ENCODE assay signal across 7 cellular contexts in genomic region chr7:74394601-74395000, GRCh38. TPM values are rescaled to one million over a fixed set of nuclear protein-coding genes. Genes with fewer than 3 reads are reported as not detected.
DNase-seq lines count a peak whose midpoint lies in the region; ATAC-seq, FAIRE-seq and TF ChIP-seq lines count a peak whose summit lies in the region.
"Not testable (repeated sequence)": the region's sequence is repeated elsewhere in the genome, so short reads cannot be mapped to it uniquely, and the experiment has no call there.

No MANE protein-coding gene starts in this region.

- not testable (repeated sequence) for H3K9me3 ChIP-seq in GM12878 (replicated peaks; ENCODE audit: control insufficient read depth, insufficient read depth, low read length); fibroblast of lung (ENCODE audit: control insufficient read depth, insufficient read depth, low read depth, low read length); osteoblast (ENCODE audit: low read depth, low read length)

- not testable (repeated sequence) for H3K79me2 ChIP-seq in GM12878 (ENCODE audit: control insufficient read depth, insufficient read depth, low read length); fibroblast of lung (ENCODE audit: control insufficient read depth, insufficient read depth, low read length); osteoblast (ENCODE audit: insufficient read depth, low read length)

- FAIRE-seq in GM12878 (lab: Jason Lieb, UNC), result not testable (repeated sequence)

- H4K20me1 ChIP-seq in GM12878 (ENCODE audit: control insufficient read depth, insufficient read depth); fibroblast of lung (ENCODE audit: control insufficient read depth, extremely low read depth, insufficient read depth, low read length); osteoblast (ENCODE audit: insufficient read depth, low read length): not testable (repeated sequence)

- peaks cover 6 to 15% of the 10 kb centered on the region in 2 experiments; a peak in 3 of 4 replicates for H3K36me3 ChIP-seq in GM12878 (ENCODE audit: control insufficient read depth in 2 of 2, insufficient read depth in 2 of 2, low read length in 1 of 2)
- not testable (repeated sequence) for H3K36me3 ChIP-seq in fibroblast of lung (ENCODE audit: control insufficient read depth, insufficient read depth, low read length); kidney epithelial cell (ENCODE audit: control insufficient read depth, insufficient read depth, low read length)
- H3K36me3 ChIP-seq in osteoblast (ENCODE audit: insufficient read depth, low read length), result peaks cover 28% of the 10 kb centered on the region

- not testable (repeated sequence) for BruUV-seq in GM12878 (replicated peaks; lab: Mats Ljungman, UMichigan)

- in situ Hi-C loops in GM12878 (cut with MboI), result not testable (repeated sequence)

- CTCF ChIA-PET in GM12878 (lab: Yijun Ruan, JAX), result interaction anchor here (1.3 to 4.5 kb wide), 2 partner anchors 184 to 187 kb away, joined by 3 to 21 read pairs; no protein-coding TSS in a partner anchor

- H3K4me1 ChIP-seq in GM12878 (ENCODE audit: control insufficient read depth, insufficient read depth, low read length); fibroblast of lung (ENCODE audit: control insufficient read depth, extremely low read depth, insufficient read depth, low read length); osteoblast (ENCODE audit: insufficient read depth, low read length): not testable (repeated sequence)

- not testable (repeated sequence) for H2AFZ ChIP-seq in GM12878 (ENCODE audit: control insufficient read depth, low read depth, low read length); fibroblast of lung (ENCODE audit: low read length); osteoblast (ENCODE audit: low read length)

- DNase-seq in Daoy (ENCODE audit: low read depth) (peak; percentile 45), RPMI7951 (ENCODE audit: low read depth) (peak; percentile 45), fibroblast of lung (ENCODE audit: low read depth in 2 of 2) (peak in 1 of 2 donors; percentile 32)
- DNase-seq in GM12878 (ENCODE audit: low read depth, low spot score); kidney epithelial cell (ENCODE audit: low read depth); osteoblast (ENCODE audit: insufficient read length, low spot score, missing footprints): not testable (repeated sequence)

- RAD21 ChIA-PET in GM12878 (lab: Charles Lee; ENCODE audit: unreplicated experiment), result interaction anchor here (1.1 to 1.9 kb wide), 2 partner anchors 13 to 187 kb away, joined by 3 to 10 read pairs; no protein-coding TSS in a partner anchor

- not testable (repeated sequence) for H3K4me3 ChIP-seq in GM12878; fibroblast of lung (replicated peaks in 1 of 4; ENCODE audit: control extremely low read depth in 1 of 4, insufficient read depth in 1 of 4, low read depth in 3 of 4, low read length in 4 of 4); kidney epithelial cell (ENCODE audit: low read depth, low read length); osteoblast (ENCODE audit: insufficient read depth, low read length)

- intact Hi-C loops in GM12878 (cut with micrococcal nuclease; ENCODE audit: unreplicated experiment), result loop anchor here (10.0 kb wide), 1 partner anchor 110 kb away; the partner anchor contains the start of gene CLIP2

- SMC1A ChIA-PET in GM12878 (lab: Charles Lee; ENCODE audit: uncharacterized antibody, unreplicated experiment), result not testable (repeated sequence)

- POLR2A ChIA-PET in GM12878 (lab: Charles Lee), result not testable (repeated sequence)

- not testable (repeated sequence) for ATAC-seq in GM12878

- WGBS in GM12878 (ENCODE audit: insufficient coverage, insufficient replicate concordance, low lambda C conversion rate, missing lambda C conversion rate), result 97% methylated on average over 3 of the region's 3 CpGs

- not testable (repeated sequence) for H3K27ac ChIP-seq in GM12878 (ENCODE audit: control insufficient read depth, insufficient read depth); fibroblast of lung (ENCODE audit: insufficient read depth, low read length); osteoblast (ENCODE audit: low read depth, low read length)

- H3K9ac ChIP-seq in GM12878 (ENCODE audit: control insufficient read depth, insufficient read depth, low read length); fibroblast of lung (ENCODE audit: insufficient read depth, low read length): not testable (repeated sequence)

- H3K27me3 ChIP-seq in GM12878 (replicated peaks in 1 of 2; ENCODE audit: control insufficient read depth in 2 of 2, insufficient read depth in 2 of 2, low read length in 1 of 2); fibroblast of lung (ENCODE audit: control insufficient read depth, insufficient read depth, low read length); kidney epithelial cell (ENCODE audit: control insufficient read depth, insufficient read depth, low read length); osteoblast (ENCODE audit: insufficient read depth, low read length): not testable (repeated sequence)

- H3K4me2 ChIP-seq in GM12878 (ENCODE audit: control insufficient read depth, insufficient read depth); fibroblast of lung (ENCODE audit: extremely low read depth, insufficient read depth, low read length); osteoblast (ENCODE audit: insufficient read depth, low read length): not testable (repeated sequence)

- not testable (repeated sequence) for TF ChIP-seq POLR2A in GM12878 (IDR thresholded peaks at IDR 0.05; ENCODE audit: low read depth, low read length)

- peak; percentile 70 for TF ChIP-seq RAD21 in Ishikawa (IDR thresholded peaks at IDR 0.05; ENCODE audit: low read depth)
- 0 out of 2 replicates have a peak, but pooled peaks have one; percentile 19 for TF ChIP-seq RAD21 in GM12878 (IDR thresholded peaks at IDR 0.05; ENCODE audit: insufficient read depth, low read depth, low read length)

- not testable (repeated sequence) for TF ChIP-seq EP300 in Ishikawa (IDR thresholded peaks at IDR 0.05; ENCODE audit: borderline replicate concordance); GM12878 (IDR thresholded peaks at IDR 0.05; ENCODE audit: borderline replicate concordance in 1 of 2, control insufficient read depth in 1 of 2, low read depth in 2 of 2, low read length in 2 of 2)

- TF ChIP-seq CTCF in GM12878 (IDR thresholded peaks at IDR 0.05 in 2 of 3, conservative IDR thresholded peaks at IDR 0.05 in 1 of 3; ENCODE audit: control insufficient read depth in 2 of 3, extremely low read depth in 1 of 3, insufficient read depth in 1 of 3, low read depth in 3 of 3, low read length in 3 of 3) (peak in 1 of 3 experiments; percentile 15; a peak in 1 of 6 replicates), fibroblast of lung (conservative IDR thresholded peaks at IDR 0.05 in 1 of 2, IDR thresholded peaks at IDR 0.05 in 1 of 2; ENCODE audit: low read depth in 1 of 2, low read length in 2 of 2) (peak; percentile 31 to 51), kidney epithelial cell (IDR thresholded peaks at IDR 0.05; ENCODE audit: insufficient read depth, low read length, poor library complexity, severe bottlenecking) (peak; percentile 33), osteoblast (IDR thresholded peaks at IDR 0.05; ENCODE audit: extremely low read depth, low read depth, low read length) (peak; percentile 29)

TF ChIP-seq in Ishikawa, 13 proteins besides CTCF, POLR2A, EP300 and RAD21:
- peak; percentile 64; the same call in 1 of the 2 replicates for TF ChIP-seq CEBPB (IDR thresholded peaks at IDR 0.05)

RNA-seq across cellular contexts. Expression of gene GTF2IRD1, which starts 59.1 kb away (rescaled TPM):
- 10.0 and 19.8 TPM in 2 replicates for total RNA-seq in Daoy (2014; rRNA removed; shearing (Covaris generic))
- 4.8 and 6.4 TPM in 2 replicates for total RNA-seq in RPMI7951 (2014; rRNA removed; shearing (Covaris generic))
- total RNA-seq in GM12878 (2013; cell fraction: nucleolus; rRNA removed), result 13.7 and 14.4 TPM in 2 replicates
- total RNA-seq in GM12878 (2014; rRNA removed) (0.65 and 0.96 TPM in 2 replicates), GM12878 (2014; rRNA removed; fragmentation: Illumina TruSeq; extraction: Trizol) (0.98 and 1.0 TPM in 2 replicates), GM12878 (2021) (2.6 and 3.0 TPM in 2 replicates), fibroblast of lung (10.0 and 14.7 TPM in 2 replicates), kidney epithelial cell (36.8 and 43.1 TPM in 2 replicates), osteoblast (15.9 and 18.6 TPM in 2 replicates)
- 0.60 TPM for polyA plus RNA-seq in GM12878 (2011; ENCODE audit: low read depth)
- polyA plus RNA-seq in GM12878 (2011; rRNA removed) (1.3 and 2.0 TPM in 2 replicates), GM12878 (2014; fragmentation: Illumina TruSeq; extraction: Trizol) (1.9 and 2.8 TPM in 2 replicates), GM12878 (2014; fragmentation: Nextera tagmentation; extraction: Ambion mirVana) (1 to 10 TPM in 1 of 2 experiments, under 1 TPM in 1; 0.48 to 1.8 TPM), GM12878 (2014; rRNA removed) (1.6 and 3.3 TPM in 2 replicates), GM12878 (2016; fragmentation: Nextera tagmentation; extraction: Ambion mirVana) (under 1 TPM; 0.57 to 0.62 TPM), fibroblast of lung (7.8 and 9.7 TPM in 2 replicates)
- polyA plus RNA-seq in GM12878 (2011; cell fraction: cytosol; rRNA removed), result 1.4 and 1.6 TPM in 2 replicates
- 1.6 TPM in 2 replicates for polyA plus RNA-seq in GM12878 (2011; cell fraction: nucleus; rRNA removed)
- polyA plus RNA-seq in GM12878 (2012), result 2.2 and 2.6 TPM in 2 replicates
- 0.59 and 2.0 TPM in 2 replicates for polyA minus RNA-seq in GM12878 (2011; rRNA and poly(A)+ RNA removed)
- 0.94 and 1.5 TPM in 2 replicates for polyA minus RNA-seq in GM12878 (2011; cell fraction: cytosol; rRNA and poly(A)+ RNA removed)
- 1.2 and 2.0 TPM in 2 replicates for polyA minus RNA-seq in GM12878 (2011; cell fraction: nucleus; rRNA and poly(A)+ RNA removed)
- polyA plus RNA-seq in fibroblast of lung (2012), result 12.8 and 15.4 TPM in 2 replicates
- polyA minus RNA-seq in fibroblast of lung (ENCODE audit: low replicate concordance), result 18.9 and 24.1 TPM in 2 replicates
